27 cellular contexts compared by ENCODE assay signal in the genomic region with DNA sequence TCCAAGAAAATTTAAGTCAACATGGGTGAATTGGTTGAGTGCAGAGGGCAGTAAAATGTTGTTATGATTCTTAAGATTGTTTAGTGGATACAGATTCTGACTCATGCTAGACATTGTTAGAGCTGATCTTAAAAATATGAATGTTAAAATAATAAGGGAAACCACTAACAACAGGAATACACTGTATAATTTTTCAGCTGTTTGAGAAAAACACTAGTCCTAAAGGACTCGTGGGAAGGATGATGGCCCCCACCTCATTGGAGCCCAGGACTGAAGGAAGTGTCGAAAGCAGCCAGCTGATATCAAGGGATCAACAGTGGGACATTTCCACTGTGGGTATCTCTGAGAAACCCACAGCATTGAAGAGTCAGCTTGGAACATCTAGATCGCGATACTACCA.
"Had no signal": no experiment of that assay in that cellular context is flagged by ENCODE, and none has a peak within 500 bp of the region (broad histone marks: within the 10 kb centered on the region; RNA-seq: fewer than 3 reads in every experiment).

No MANE protein-coding gene starts in this region.

- H3K36me3 ChIP-seq: brain microvascular endothelial cell, cardiac muscle cell, MG63 had no signal

- H3K27me3 ChIP-seq: brain microvascular endothelial cell, cardiac muscle cell, MG63 had no signal

- H3K4me3 Mint-ChIP-seq: activated CD4-positive, alpha-beta memory T cell treated with anti-CD3 and anti-CD28 coated beads for 36 hours; activated CD4-positive, alpha-beta T cell treated with anti-CD3 and anti-CD28 coated beads, Interleukin-2, amount 10 ng/mL, durations not matched to agents 7 days and 5 days; activated naive CD4-positive, alpha-beta T cell treated with anti-CD3 and anti-CD28 coated beads for 36 hours; activated naive CD8-positive, alpha-beta T cell; activated T-helper 17 cell treated with anti-CD3 and anti-CD28 coated beads, Interleukin-2, amount 50 U/mL, for 72 hours; T-helper 1 cell treated with Interleukin-12 subunit alpha and Interleukin-12 subunit beta and Interleukin-4 antibody, amounts not matched to agents 30 μg/mL and 1 μg/mL, for 36 hours had no signal

- DNase-seq: activated CD4-positive, alpha-beta memory T cell treated with anti-CD3 and anti-CD28 coated beads for 36 hours; activated CD4-positive, alpha-beta T cell treated with anti-CD3 and anti-CD28 coated beads, Interleukin-2, amount 10 ng/mL, durations not matched to agents 7 days and 5 days; activated CD4-positive, CD25-positive, alpha-beta regulatory T cell; activated CD8-positive, alpha-beta memory T cell treated with anti-CD3 and anti-CD28 coated beads for 24 hours; activated gamma-delta T cell; activated naive CD4-positive, alpha-beta T cell treated with anti-CD3 and anti-CD28 coated beads for 36 hours; activated T-cell treated with anti-CD3 and anti-CD28 coated beads for 4 hours; activated T-cell treated with anti-CD3 and anti-CD28 coated beads, Interleukin-2, amount 50 U/mL, for 48 hours; brain microvascular endothelial cell; MG63; MV-4-11; NCI-H1092 treated with DMSO at 0.1 percent for 48 hours; NCI-H1417 treated with DMSO at 0.1 percent for 48 hours; NCI-H1694; NCI-H2029; NCI-H2107; NCI-H2171 treated with DMSO at 0.1 percent for 48 hours; NCI-H226; NCI-H510A; NCI-H526 treated with DMSO at 0.1 percent for 48 hours; NCI-H82; NK-92 treated with Interleukin-12 subunit alpha and Interleukin-12 subunit beta, amount 100 ng/mL, for 24 hours; SHP77 treated with DMSO at 0.1 percent for 48 hours had no signal

- H3K27ac ChIP-seq: brain microvascular endothelial cell, cardiac muscle cell had no signal

- H3K4me3 ChIP-seq: cardiac muscle cell, MG63 had no signal

- H3K27ac Mint-ChIP-seq: activated CD4-positive, alpha-beta memory T cell treated with anti-CD3 and anti-CD28 coated beads for 36 hours; activated CD4-positive, alpha-beta T cell treated with anti-CD3 and anti-CD28 coated beads, Interleukin-2, amount 10 ng/mL, durations not matched to agents 7 days and 5 days; activated naive CD4-positive, alpha-beta T cell treated with anti-CD3 and anti-CD28 coated beads for 36 hours; activated naive CD8-positive, alpha-beta T cell; T-helper 1 cell treated with Interleukin-12 subunit alpha and Interleukin-12 subunit beta and Interleukin-4 antibody, amounts not matched to agents 30 μg/mL and 1 μg/mL, for 36 hours had no signal

- H3K36me3 Mint-ChIP-seq: activated CD4-positive, alpha-beta memory T cell treated with anti-CD3 and anti-CD28 coated beads for 36 hours had no signal

- ATAC-seq: activated T-helper 17 cell treated with anti-CD3 and anti-CD28 coated beads, Interleukin-2, amount 50 U/mL, for 72 hours had no signal
